Comparison of ENCODE assay signal across 33 cellular contexts in genomic region chr1:113836534-113836933, GRCh38. TPM values are rescaled to one million over a fixed set of nuclear protein-coding genes. Genes with fewer than 3 reads are reported as not detected.
"Had no signal": no experiment of that assay in that cellular context is flagged by ENCODE, and none has a peak within 500 bp of the region (broad histone marks: within the 10 kb centered on the region; RNA-seq: fewer than 3 reads in every experiment).

No MANE protein-coding gene starts in this region.

- H3K27ac ChIP-seq: adrenal gland, body of pancreas, esophagus muscularis mucosa, foreskin keratinocyte, gastrocnemius medialis, heart left ventricle had no signal

- H3K9me3 ChIP-seq: adrenal gland, body of pancreas, esophagus muscularis mucosa, gastrocnemius medialis, heart left ventricle had no signal

- H3K4me3 Mint-ChIP-seq: activated CD4-positive, alpha-beta T cell treated with anti-CD3 and anti-CD28 coated beads, Interleukin-2, amount 10 ng/mL, durations not matched to agents 7 days and 5 days; activated CD8-positive, alpha-beta memory T cell treated with anti-CD3 and anti-CD28 coated beads, Interleukin-2, amount 10 ng/mL, durations not matched to agents 7 days and 5 days; activated CD8-positive, alpha-beta T cell treated with anti-CD3 and anti-CD28 coated beads, Interleukin-2, amount 10 ng/mL, durations not matched to agents 7 days and 5 days; activated naive CD4-positive, alpha-beta T cell treated with anti-CD3 and anti-CD28 coated beads for 36 hours; activated naive CD4-positive, alpha-beta T cell treated with anti-CD3 and anti-CD28 coated beads, Interleukin-2, amount 50 U/mL, for 24 hours; activated naive CD8-positive, alpha-beta T cell treated with anti-CD3 and anti-CD28 coated beads for 36 hours; activated naive CD8-positive, alpha-beta T cell treated with anti-CD3 and anti-CD28 coated beads, Interleukin-2, amount 50 U/mL, for 24 hours; activated T-helper 1 cell treated with anti-CD3 and anti-CD28 coated beads, Interleukin-12 subunit alpha, Interleukin-12 subunit beta, Interleukin-2, Interleukin-4 antibody, amounts not matched to agents 30 ng/mL and 10 ng/mL and 1 ng/mL, durations not matched to agents 14 hours and 24 hours and 36 hours; effector memory CD8-positive, alpha-beta T cell had no signal

- H3K4me3 ChIP-seq: body of pancreas, esophagus muscularis mucosa, gastrocnemius medialis, heart left ventricle had no signal

- ATAC-seq: activated CD8-positive, alpha-beta memory T cell treated with anti-CD3 and anti-CD28 coated beads, Interleukin-2, amount 10 ng/mL, durations not matched to agents 7 days and 5 days; activated CD8-positive, alpha-beta T cell treated with anti-CD3 and anti-CD28 coated beads, Interleukin-2, amount 10 ng/mL, durations not matched to agents 7 days and 5 days; activated naive CD8-positive, alpha-beta T cell treated with anti-CD3 and anti-CD28 coated beads, Interleukin-2, amount 50 U/mL, for 24 hours; body of pancreas; foreskin keratinocyte; gastrocnemius medialis; heart left ventricle had no signal

- H3K27me3 ChIP-seq: adrenal gland, body of pancreas, esophagus muscularis mucosa, foreskin keratinocyte, gastrocnemius medialis, heart left ventricle had no signal

- H3K36me3 ChIP-seq: adrenal gland, esophagus muscularis mucosa, gastrocnemius medialis had no signal

- H3K9me3 Mint-ChIP-seq: activated CD4-positive, alpha-beta T cell treated with anti-CD3 and anti-CD28 coated beads, Interleukin-2, amount 10 ng/mL, durations not matched to agents 7 days and 5 days; activated naive CD4-positive, alpha-beta T cell treated with anti-CD3 and anti-CD28 coated beads for 36 hours; activated naive CD4-positive, alpha-beta T cell treated with anti-CD3 and anti-CD28 coated beads, Interleukin-2, amount 50 U/mL, for 24 hours; activated naive CD8-positive, alpha-beta T cell treated with anti-CD3 and anti-CD28 coated beads for 36 hours; activated naive CD8-positive, alpha-beta T cell treated with anti-CD3 and anti-CD28 coated beads, Interleukin-2, amount 50 U/mL, for 24 hours; activated T-helper 1 cell treated with anti-CD3 and anti-CD28 coated beads, Interleukin-12 subunit alpha, Interleukin-12 subunit beta, Interleukin-2, Interleukin-4 antibody, amounts not matched to agents 30 ng/mL and 10 ng/mL and 1 ng/mL, durations not matched to agents 14 hours and 24 hours and 36 hours; activated T-helper 2 cell treated with anti-CD3 and anti-CD28 coated beads, Interferon-gamma antibody, Interleukin-2, Interleukin-4, amounts not matched to agents 10 μg/mL and 5 μg/mL and 100 μg/mL, durations not matched to agents 14 hours and 24 hours and 36 hours; effector memory CD8-positive, alpha-beta T cell had no signal

- DNase-seq: activated CD4-positive, alpha-beta T cell treated with anti-CD3 and anti-CD28 coated beads for 1 hour; activated CD4-positive, alpha-beta T cell treated with anti-CD3 and anti-CD28 coated beads for 4 hours; activated CD4-positive, alpha-beta T cell treated with anti-CD3 and anti-CD28 coated beads, Interleukin-2, amount 10 ng/mL, durations not matched to agents 7 days and 5 days; activated CD4-positive, alpha-beta T cell treated with anti-CD3 and anti-CD28 coated beads, Interleukin-2, amount 50 U/mL, for 4 hours; activated CD8-positive, alpha-beta memory T cell treated with anti-CD3 and anti-CD28 coated beads, Interleukin-2, amount 10 ng/mL, durations not matched to agents 7 days and 5 days; activated CD8-positive, alpha-beta memory T cell treated with anti-CD3 and anti-CD28 coated beads, Interleukin-2, amount 50 U/mL, for 4 hours; activated CD8-positive, alpha-beta T cell treated with anti-CD3 and anti-CD28 coated beads, Interleukin-2, amount 10 ng/mL, durations not matched to agents 7 days and 5 days; activated effector memory CD4-positive, alpha-beta T cell treated with anti-CD3 and anti-CD28 coated beads, Interleukin-2, amount 50 U/mL, for 16 hours; activated naive CD4-positive, alpha-beta T cell treated with anti-CD3 and anti-CD28 coated beads for 36 hours; activated naive CD8-positive, alpha-beta T cell treated with anti-CD3 and anti-CD28 coated beads for 36 hours; activated naive CD8-positive, alpha-beta T cell treated with anti-CD3 and anti-CD28 coated beads, Interleukin-2, amount 50 U/mL, for 24 hours; activated T-cell treated with anti-CD3 and anti-CD28 coated beads, Interleukin-2, amount 50 U/mL, for 1 hour; activated T-cell treated with anti-CD3 and anti-CD28 coated beads, Interleukin-2, amount 50 U/mL, for 48 hours; adrenal gland; amygdala; aorta; body of pancreas; caudate nucleus; cortex of kidney; dermis blood vessel endothelial cell; effector CD4-positive, alpha-beta T cell; effector memory CD8-positive, alpha-beta T cell; erythroblast; foreskin keratinocyte; gastrocnemius medialis; glutamatergic neuron; heart left ventricle; T-helper 2 cell had no signal

- H3K4me1 ChIP-seq: body of pancreas, esophagus muscularis mucosa, foreskin keratinocyte, gastrocnemius medialis had no signal

- H3K27ac Mint-ChIP-seq: activated CD4-positive, alpha-beta T cell treated with anti-CD3 and anti-CD28 coated beads, Interleukin-2, amount 10 ng/mL, durations not matched to agents 7 days and 5 days; activated CD8-positive, alpha-beta T cell treated with anti-CD3 and anti-CD28 coated beads, Interleukin-2, amount 10 ng/mL, durations not matched to agents 7 days and 5 days; activated naive CD4-positive, alpha-beta T cell treated with anti-CD3 and anti-CD28 coated beads for 36 hours; activated naive CD4-positive, alpha-beta T cell treated with anti-CD3 and anti-CD28 coated beads, Interleukin-2, amount 50 U/mL, for 24 hours; activated naive CD8-positive, alpha-beta T cell treated with anti-CD3 and anti-CD28 coated beads for 36 hours; activated naive CD8-positive, alpha-beta T cell treated with anti-CD3 and anti-CD28 coated beads, Interleukin-2, amount 50 U/mL, for 24 hours; activated T-helper 1 cell treated with anti-CD3 and anti-CD28 coated beads, Interleukin-12 subunit alpha, Interleukin-12 subunit beta, Interleukin-2, Interleukin-4 antibody, amounts not matched to agents 30 ng/mL and 10 ng/mL and 1 ng/mL, durations not matched to agents 14 hours and 24 hours and 36 hours had no signal

- H3K27me3 Mint-ChIP-seq: activated CD4-positive, alpha-beta T cell treated with anti-CD3 and anti-CD28 coated beads, Interleukin-2, amount 10 ng/mL, durations not matched to agents 7 days and 5 days; activated CD8-positive, alpha-beta memory T cell treated with anti-CD3 and anti-CD28 coated beads, Interleukin-2, amount 10 ng/mL, durations not matched to agents 7 days and 5 days; activated naive CD4-positive, alpha-beta T cell treated with anti-CD3 and anti-CD28 coated beads, Interleukin-2, amount 50 U/mL, for 24 hours; activated naive CD8-positive, alpha-beta T cell treated with anti-CD3 and anti-CD28 coated beads for 36 hours; activated naive CD8-positive, alpha-beta T cell treated with anti-CD3 and anti-CD28 coated beads, Interleukin-2, amount 50 U/mL, for 24 hours; effector memory CD8-positive, alpha-beta T cell had no signal

RNA-seq across cellular contexts. Expression of gene PTPN22, which starts 35.0 kb away (rescaled TPM):
- total RNA-seq: chondrocyte, dermis blood vessel endothelial cell had no signal
